21 cellular contexts compared by ENCODE assay signal in genomic region chr3:107825556-107825955, GRCh38.
"Had no signal": no experiment of that assay in that cellular context is flagged by ENCODE, and none has a peak within 500 bp of the region (broad histone marks: within the 10 kb centered on the region; RNA-seq: fewer than 3 reads in every experiment).

No MANE protein-coding gene starts in this region.

- ATAC-seq: activated naive CD4-positive, alpha-beta T cell treated with anti-CD3 and anti-CD28 coated beads, Interleukin-2, amount 50 U/mL, for 72 hours; esophagus mucosa; naive thymus-derived CD8-positive, alpha-beta T cell; stimulated activated naive B cell treated with anti-CD40 and anti-IgM and Interleukin-4, amounts not matched to agents 10 μg/mL and 1 μg/mL and 100 μg/mL, for 72 hours had no signal

- DNase-seq: activated CD4-positive, alpha-beta T cell treated with anti-CD3 and anti-CD28 coated beads for 1 hour; activated CD4-positive, alpha-beta T cell treated with anti-CD3 and anti-CD28 coated beads, Interleukin-2, amount 50 U/mL, for 4 hours; activated effector memory CD4-positive, alpha-beta T cell treated with anti-CD3 and anti-CD28 coated beads, Interleukin-2, amount 50 U/mL, for 16 hours; activated T-cell treated with anti-CD3 and anti-CD28 coated beads, Interleukin-2, amount 50 U/mL, for 24 hours; dorsolateral prefrontal cortex; hippocampal formation; kidney; left ventricle myocardium superior; mesenchymal stem cell; naive thymus-derived CD8-positive, alpha-beta T cell; stimulated activated CD4-positive, alpha-beta T cell treated with anti-CD3 and anti-CD28 coated beads, Interleukin-15, amount 100 ng/mL, for 24 hours; stimulated activated CD4-positive, alpha-beta T cell treated with anti-CD3 and anti-CD28 coated beads, Interleukin-4, amount 100 ng/mL, for 1 hour; stimulated activated naive B cell treated with anti-CD40 and anti-IgM and Interleukin-4, amounts not matched to agents 10 μg/mL and 1 μg/mL and 100 μg/mL, for 72 hours; substantia nigra; T-helper 1 cell had no signal

- H3K4me1 ChIP-seq: tibial nerve had no signal

- H3K27me3 ChIP-seq: cardiac muscle cell, dorsolateral prefrontal cortex, neutrophil, tibial nerve had no signal

- H3K4me1 Mint-ChIP-seq: naive thymus-derived CD8-positive, alpha-beta T cell; stimulated activated naive B cell treated with anti-CD40 and anti-IgM and Interleukin-4, amounts not matched to agents 10 μg/mL and 1 μg/mL and 100 μg/mL, for 72 hours had no signal

- H3K27ac ChIP-seq: dorsolateral prefrontal cortex, neutrophil, skin epidermis, tibial nerve had no signal

- H3K36me3 ChIP-seq: cardiac muscle cell, neutrophil, tibial nerve had no signal

- H3K27ac Mint-ChIP-seq: activated naive CD4-positive, alpha-beta T cell treated with anti-CD3 and anti-CD28 coated beads, Interleukin-2, amount 50 U/mL, for 72 hours; activated T-cell treated with anti-CD3 and anti-CD28 coated beads, Interleukin-2, amount 50 U/mL, for 24 hours; stimulated activated naive B cell treated with anti-CD40 and anti-IgM and Interleukin-4, amounts not matched to agents 10 μg/mL and 1 μg/mL and 100 μg/mL, for 72 hours had no signal

- H3K36me3 Mint-ChIP-seq: activated naive CD4-positive, alpha-beta T cell treated with anti-CD3 and anti-CD28 coated beads, Interleukin-2, amount 50 U/mL, for 72 hours; naive thymus-derived CD8-positive, alpha-beta T cell; stimulated activated naive B cell treated with anti-CD40 and anti-IgM and Interleukin-4, amounts not matched to agents 10 μg/mL and 1 μg/mL and 100 μg/mL, for 72 hours had no signal

- H3K4me3 Mint-ChIP-seq: activated T-cell treated with anti-CD3 and anti-CD28 coated beads, Interleukin-2, amount 50 U/mL, for 24 hours; naive thymus-derived CD8-positive, alpha-beta T cell; stimulated activated naive B cell treated with anti-CD40 and anti-IgM and Interleukin-4, amounts not matched to agents 10 μg/mL and 1 μg/mL and 100 μg/mL, for 72 hours had no signal

- H3K9me3 Mint-ChIP-seq: activated naive CD4-positive, alpha-beta T cell treated with anti-CD3 and anti-CD28 coated beads, Interleukin-2, amount 50 U/mL, for 72 hours; activated T-cell treated with anti-CD3 and anti-CD28 coated beads, Interleukin-2, amount 50 U/mL, for 24 hours; naive thymus-derived CD8-positive, alpha-beta T cell; stimulated activated naive B cell treated with anti-CD40 and anti-IgM and Interleukin-4, amounts not matched to agents 10 μg/mL and 1 μg/mL and 100 μg/mL, for 72 hours had no signal

- H3K9me3 ChIP-seq: neutrophil, tibial nerve had no signal

- H3K4me3 ChIP-seq: cardiac muscle cell, dorsolateral prefrontal cortex, skin epidermis, tibial nerve had no signal
